In the genomic region with DNA sequence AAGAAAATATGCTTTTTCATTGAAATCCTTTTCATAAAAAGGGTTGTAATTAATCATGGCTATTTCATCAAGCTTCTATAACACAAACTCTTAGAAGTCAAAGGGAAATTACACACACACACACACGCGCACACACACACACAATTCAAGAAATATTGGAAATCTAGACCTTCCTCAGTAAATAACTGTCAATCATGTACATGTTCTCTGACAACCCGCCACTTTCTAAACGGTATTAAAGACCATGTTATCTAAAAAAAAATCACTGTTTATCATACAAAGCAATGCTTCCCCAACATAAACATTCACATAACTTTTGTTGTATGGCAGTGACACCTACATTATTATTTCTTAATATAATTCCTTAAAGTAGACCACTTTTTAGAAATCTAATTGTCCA, we compare ENCODE assay signal across 8 cellular contexts.
"Had no signal": no experiment of that assay in that cellular context is flagged by ENCODE, and none has a peak within 500 bp of the region (broad histone marks: within the 10 kb centered on the region; RNA-seq: fewer than 3 reads in every experiment).

No MANE protein-coding gene starts in this region.

- H3K4me3 ChIP-seq: GM12878 had no signal

- FAIRE-seq: G401.6, GM12878, GM12891, GM12892, GM18507, GM19239 had no signal

- DNase-seq: GDM1, GF-D8 had no signal
